13 cellular contexts compared by ENCODE assay signal in the genomic region with DNA sequence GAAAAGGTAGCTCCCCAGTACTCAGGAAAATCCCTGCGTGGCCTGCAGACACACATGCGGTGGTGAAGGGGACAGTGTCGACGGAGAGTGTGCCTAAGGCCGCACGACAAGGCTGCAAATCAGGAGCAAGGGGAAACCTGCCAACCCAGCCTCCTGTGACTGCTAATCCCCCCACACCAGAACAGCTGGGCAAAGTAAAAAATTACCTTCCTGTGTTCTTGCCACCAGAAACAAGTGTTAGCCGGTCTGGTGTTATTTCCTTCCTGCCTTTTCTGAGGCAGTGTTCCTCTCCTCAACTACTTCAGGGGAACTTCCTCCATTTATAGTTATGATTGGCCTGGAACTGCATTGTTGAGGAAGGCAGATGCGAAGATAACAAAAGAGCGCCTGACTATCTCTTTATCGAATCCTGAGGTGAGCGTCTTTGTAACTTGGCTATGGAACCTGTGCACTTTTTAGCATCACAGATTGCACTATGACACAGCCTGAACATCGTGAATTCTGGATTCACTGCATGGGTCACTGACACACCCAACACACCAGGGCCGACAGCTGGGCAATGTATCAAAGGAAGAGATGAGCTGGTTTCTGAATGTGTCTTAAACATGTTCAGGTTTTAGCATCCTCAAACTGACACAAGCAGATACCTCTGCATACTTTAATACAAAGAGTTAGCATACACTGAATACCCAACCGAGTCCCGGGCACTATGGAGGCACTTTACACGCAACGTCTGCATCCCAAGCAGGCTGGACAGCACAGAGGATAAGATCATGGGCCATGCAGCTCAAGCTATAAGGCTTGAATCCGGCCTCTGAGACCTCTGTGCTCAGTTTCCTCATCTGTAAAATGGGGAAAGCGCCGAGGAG. TPM values are rescaled to one million over a fixed set of nuclear protein-coding genes. Genes with fewer than 3 reads are reported as not detected.
DNase-seq lines count a peak whose midpoint lies in the region; ATAC-seq and TF ChIP-seq lines count a peak whose summit lies in the region.
"Had no signal": no experiment of that assay in that cellular context is flagged by ENCODE, and none has a peak within 500 bp of the region (broad histone marks: within the 10 kb centered on the region; RNA-seq: fewer than 3 reads in every experiment).

No MANE protein-coding gene starts in this region.

- H3K4me3 Mint-ChIP-seq in activated CD4-positive, alpha-beta T cell treated with anti-CD3 and anti-CD28 coated beads for 36 hours, result no peak overlapping the region
- H3K4me3 Mint-ChIP-seq in T-cell, result peak overlapping the region in 1 of 3 donors; percentile 16
- H3K4me3 Mint-ChIP-seq in natural killer cell, result peak overlapping the region; percentile 94

- intact Hi-C loops in activated CD4-positive, alpha-beta T cell treated with anti-CD3 and anti-CD28 coated beads for 36 hours (cut with DNase I, micrococcal nuclease), result no loop called here
- intact Hi-C loops in natural killer cell (cut with micrococcal nuclease), result loop anchor here (5.0 to 10.0 kb wide), 2 partner anchors 37 to 150 kb away; no protein-coding TSS in a partner anchor
- intact Hi-C loops in posterior vena cava (cut with DNase I), result no loop called here

- no peaks in the 10 kb centered on the region for H3K27me3 ChIP-seq in brain microvascular endothelial cell (replicated peaks)

- peaks cover 53% of the 10 kb centered on the region for H3K36me3 Mint-ChIP-seq in activated CD4-positive, alpha-beta T cell treated with anti-CD3 and anti-CD28 coated beads for 36 hours (ENCODE audit: low read depth)
- H3K36me3 Mint-ChIP-seq in T-cell, result peaks cover 74% of the 10 kb centered on the region
- H3K36me3 Mint-ChIP-seq in natural killer cell, result peaks cover 1% of the 10 kb centered on the region

- H3K4me3 ChIP-seq in brain microvascular endothelial cell (ENCODE audit: low read depth, low read length), result no peak overlapping the region

- CTCF ChIA-PET in activated CD4-positive, alpha-beta T cell treated with anti-CD3 and anti-CD28 coated beads for 36 hours (lab: Charles Lee), result interaction anchor here (1.1 to 1.4 kb wide), 2 partner anchors 11 to 175 kb away, joined by 3 read pairs; no protein-coding TSS in a partner anchor
- CTCF ChIA-PET in T-cell (lab: Charles Lee), result interaction anchor here (1.1 to 1.2 kb wide), 3 partner anchors 12 to 17 kb away, joined by 3 to 5 read pairs (median 3); no protein-coding TSS in a partner anchor

- no peaks in the 10 kb centered on the region for H3K9me3 Mint-ChIP-seq in activated CD4-positive, alpha-beta T cell treated with anti-CD3 and anti-CD28 coated beads for 36 hours (ENCODE audit: low read depth)
- no peaks in the 10 kb centered on the region for H3K9me3 Mint-ChIP-seq in T-cell
- peaks cover 0 to 2% of the 10 kb centered on the region in 2 donors for H3K9me3 Mint-ChIP-seq in natural killer cell

- H3K27ac ChIP-seq in brain microvascular endothelial cell, result no peak overlapping the region

- ATAC-seq in activated CD4-positive, alpha-beta T cell treated with anti-CD3 and anti-CD28 coated beads for 36 hours, result peak; percentile 27
- ATAC-seq in GM21737 (IDR thresholded peaks at IDR 0.05; ENCODE audit: unreplicated experiment) (peak; percentile 34), T-cell (replicated peaks in 1 of 4) (peak in 3 of 4 experiments; percentile 9 to 53 (median 27)), natural killer cell (peak; percentile 39 to 73 (median 56))
- ATAC-seq: left lobe of liver had no signal

- POLR2A ChIA-PET in activated CD4-positive, alpha-beta T cell treated with anti-CD3 and anti-CD28 coated beads for 36 hours (lab: Charles Lee), result no interaction called here
- POLR2A ChIA-PET in T-cell (lab: Charles Lee), result no interaction called here

- no peaks in the 10 kb centered on the region for H3K27me3 Mint-ChIP-seq in activated CD4-positive, alpha-beta T cell treated with anti-CD3 and anti-CD28 coated beads for 36 hours
- H3K27me3 Mint-ChIP-seq in T-cell (no peaks in the 10 kb centered on the region), natural killer cell (ENCODE audit: low read depth in 2 of 2) (no peaks in the 10 kb centered on the region)

- peaks cover 42% of the 10 kb centered on the region for H3K36me3 ChIP-seq in brain microvascular endothelial cell (replicated peaks)

- H3K4me1 Mint-ChIP-seq in activated CD4-positive, alpha-beta T cell treated with anti-CD3 and anti-CD28 coated beads for 36 hours, result peaks cover 17% of the 10 kb centered on the region
- H3K4me1 Mint-ChIP-seq in T-cell (peaks cover 12 to 55% (median 41%) of the 10 kb centered on the region in 3 donors), natural killer cell (peaks cover 83 to 91% of the 10 kb centered on the region in 2 donors)

- H3K27ac Mint-ChIP-seq in activated CD4-positive, alpha-beta T cell treated with anti-CD3 and anti-CD28 coated beads for 36 hours, result no peak overlapping the region
- H3K27ac Mint-ChIP-seq in T-cell (peak overlapping the region; percentile 59 to 79), natural killer cell (peak overlapping the region; percentile 100)

- no peak for DNase-seq in activated CD4-positive, alpha-beta T cell treated with anti-CD3 and anti-CD28 coated beads for 36 hours
- no peak for DNase-seq in activated CD4-positive, alpha-beta T cell treated with anti-CD3 and anti-CD28 coated beads for 1 hour
- peak in 21 of 34 experiments; percentile 11 to 54 (median 31) for DNase-seq in T-cell
- DNase-seq in natural killer cell, result peak; percentile 72
- no peak for DNase-seq in brain microvascular endothelial cell
- DNase-seq in posterior vena cava (ENCODE audit: low spot score), result no peak
- DNase-seq in stimulated activated CD4-positive, alpha-beta T cell treated with anti-CD3 and anti-CD28 coated beads, Interleukin-2, amount 100 ng/mL, for 48 hours, result no peak
- DNase-seq: 8988T, HCEC 1CT, IMR-90 had no signal

- TF ChIP-seq CTCF in natural killer cell (IDR thresholded peaks at IDR 0.05) (no peak), brain microvascular endothelial cell (IDR thresholded peaks at IDR 0.05; ENCODE audit: low read depth, low read length, missing control alignments) (no peak)

- in situ Hi-C loops in brain microvascular endothelial cell (cut with HindIII; ENCODE audit: low pct_ligation_motif_present, low sequenced_read_pairs), result no loop called here

RNA-seq across cellular contexts. Expression of gene SLC15A4, which starts 28.9 kb away (rescaled TPM):
- total RNA-seq in activated CD4-positive, alpha-beta T cell treated with anti-CD3 and anti-CD28 coated beads for 36 hours, result 10 to 100 TPM; 24.2 to 25.9 TPM
- total RNA-seq in T-cell, result 10 to 100 TPM; 17.6 to 31.0 (median 20.9) TPM
- 100 to 1,000 TPM; 176 to 306 (median 250) TPM for total RNA-seq in natural killer cell
- total RNA-seq in posterior vena cava, result 10 to 100 TPM; 26.8 to 27.0 TPM

RNA-seq across cellular contexts. Expression of gene GLT1D1, which starts 58.4 kb away (rescaled TPM):
- under 1 TPM; 0.30 to 0.53 TPM for total RNA-seq in activated CD4-positive, alpha-beta T cell treated with anti-CD3 and anti-CD28 coated beads for 36 hours
- total RNA-seq in T-cell, result under 1 TPM in 2 of 5 donors, not detected in 3; 0.14 to 0.26 TPM
- total RNA-seq in natural killer cell, result 1 to 10 TPM in 2 of 3 donors, under 1 TPM in 1; 0.33 to 3.2 (median 2.6) TPM
- total RNA-seq in posterior vena cava, result 1 to 10 TPM in 1 of 2 donors, under 1 TPM in 1; 0.67 to 1.9 TPM
- total RNA-seq: IMR-90, renal cortical epithelial cell had no signal

Comparison
In these comparisons a context has a peak if more than half of its experiments do, and no peak if none do; other contexts are left out.
1. DNase-seq: peak in T-cell (21 of 34) and natural killer cell (single experiment); none in activated CD4-positive, alpha-beta T cell treated with anti-CD3 and anti-CD28 coated beads for 36 hours (single experiment), activated CD4-positive, alpha-beta T cell treated with anti-CD3 and anti-CD28 coated beads for 1 hour (single experiment), brain microvascular endothelial cell (single experiment), posterior vena cava (single experiment) and stimulated activated CD4-positive, alpha-beta T cell treated with anti-CD3 and anti-CD28 coated beads, Interleukin-2, amount 100 ng/mL, for 48 hours (0 of 2).
2. RNA of gene SLC15A4, which starts 28.9 kb away (total RNA-seq): 176 to 306 TPM in natural killer cell; 26.8 to 27.0 TPM in posterior vena cava, 24.2 to 25.9 TPM in activated CD4-positive, alpha-beta T cell treated with anti-CD3 and anti-CD28 coated beads for 36 hours and 17.6 to 31.0 TPM in T-cell; every median in the first group is over 4 times any median in the second.
3. Peak in every context shown above with its lines, with median percentiles within 50 percentile points of each other: ATAC-seq.